ENCODE assay signal across 8 cellular contexts in the genomic region with DNA sequence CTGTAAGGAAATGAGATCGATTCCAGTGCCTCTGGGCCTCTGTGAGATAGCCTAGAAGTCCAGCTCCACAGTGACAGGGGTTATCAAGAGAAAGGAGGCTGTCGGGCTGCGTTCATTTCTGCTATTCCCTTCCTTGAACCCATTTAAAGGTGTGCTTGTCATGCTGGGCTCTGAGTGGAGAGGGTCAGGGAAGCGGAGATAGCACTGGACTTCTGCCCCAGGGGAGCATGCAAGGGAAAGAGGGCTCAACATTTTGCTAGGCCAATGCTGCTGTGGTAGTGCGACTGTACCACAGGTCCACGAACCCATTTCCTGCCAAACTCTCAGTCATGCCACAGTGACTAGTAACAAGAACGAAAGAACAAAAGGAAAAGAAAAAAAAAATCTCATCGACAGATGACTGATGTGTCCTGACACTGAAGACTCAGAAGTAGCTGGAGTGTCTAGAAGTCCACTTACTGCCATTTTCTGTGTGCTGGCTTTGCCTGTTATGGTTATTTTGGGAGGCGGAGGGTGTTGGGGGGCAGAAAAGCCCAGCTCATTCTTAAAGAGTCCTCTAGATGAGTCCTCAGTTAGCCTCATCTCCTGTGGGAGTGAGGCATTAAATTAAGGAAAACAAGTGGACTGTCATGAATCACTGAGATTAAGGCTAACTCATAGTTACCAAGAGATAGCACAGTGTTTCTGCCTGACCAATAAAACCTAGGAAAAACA. TPM values are rescaled to one million over a fixed set of nuclear protein-coding genes. Genes with fewer than 3 reads are reported as not detected.
DNase-seq lines count a peak whose midpoint lies in the region; ATAC-seq and TF ChIP-seq lines count a peak whose summit lies in the region.

No MANE protein-coding gene starts in this region.

- no peaks in the 10 kb centered on the region for H3K27me3 ChIP-seq in suprapubic skin
- H3K27me3 ChIP-seq in A673 (replicated peaks; ENCODE audit: insufficient read depth, low read depth, low read length, poor library complexity), result no peaks in the 10 kb centered on the region

- peak overlapping the region; percentile 91 to 98 (median 96) for H3K27ac Mint-ChIP-seq in immature natural killer cell

- peak overlapping the region; percentile 1 for H3K4me3 ChIP-seq in suprapubic skin
- no peak overlapping the region for H3K4me3 ChIP-seq in A673 (ENCODE audit: low read depth, low read length, poor library complexity, severe bottlenecking)

- peaks cover 57% of the 10 kb centered on the region for H3K4me1 ChIP-seq in suprapubic skin
- peaks cover 12% of the 10 kb centered on the region for H3K4me1 ChIP-seq in A673 (ENCODE audit: insufficient read depth, low read length, poor library complexity, severe bottlenecking)

- H3K36me3 Mint-ChIP-seq in immature natural killer cell, result peaks cover 9 to 21% (median 10%) of the 10 kb centered on the region in 3 donors

- CTCF ChIA-PET in A673 (lab: Charles Lee), result no interaction called here

- H3K36me3 ChIP-seq in suprapubic skin, result no peaks in the 10 kb centered on the region
- no peaks in the 10 kb centered on the region for H3K36me3 ChIP-seq in A673 (ENCODE audit: insufficient read depth, low read length, poor library complexity, severe bottlenecking)

- peaks cover 3 to 8% (median 7%) of the 10 kb centered on the region in 3 donors for H3K27me3 Mint-ChIP-seq in immature natural killer cell (ENCODE audit: low read depth in 3 of 3)

- intact Hi-C loops in A673 (cut with micrococcal nuclease; ENCODE audit: unreplicated experiment), result no loop called here

- H3K27ac ChIP-seq in suprapubic skin (peak overlapping the region; percentile 34), A673 (ENCODE audit: low read depth, low read length, poor library complexity, severe bottlenecking) (no peak overlapping the region)

- 77% methylated on average over 9 of the region's 9 CpGs for WGBS in suprapubic skin

- POLR2A ChIA-PET in A673 (lab: Charles Lee; ENCODE audit: low non-redundant PET), result no interaction called here

- peak overlapping the region; percentile 74 to 91 (median 79) for H3K4me3 Mint-ChIP-seq in immature natural killer cell

- H3K9me3 Mint-ChIP-seq in immature natural killer cell, result no peaks in the 10 kb centered on the region

- peaks cover 95 to 100% of the 10 kb centered on the region in 2 donors for H3K4me1 Mint-ChIP-seq in immature natural killer cell

- ATAC-seq in GM18520 (IDR thresholded peaks at IDR 0.05; ENCODE audit: unreplicated experiment) (peak; percentile 80), HG02981 (IDR thresholded peaks at IDR 0.05; ENCODE audit: unreplicated experiment) (peak; percentile 77)

- TF ChIP-seq POLR2A in suprapubic skin (IDR thresholded peaks at IDR 0.05), result no peak

- TF ChIP-seq CTCF in suprapubic skin (IDR thresholded peaks at IDR 0.05), result no peak
- TF ChIP-seq CTCF in A673 (conservative IDR thresholded peaks at IDR 0.05; ENCODE audit: low read depth, low read length), result no peak

- H3K9me3 ChIP-seq in suprapubic skin (no peaks in the 10 kb centered on the region), A673 (ENCODE audit: low read depth, low read length, poor library complexity, severe bottlenecking) (no peaks in the 10 kb centered on the region)

- peak; percentile 28 for DNase-seq in activated CD8-positive, alpha-beta memory T cell treated with anti-CD3 and anti-CD28 coated beads, Interleukin-2, amount 50 U/mL, for 4 hours
- DNase-seq in immature natural killer cell, result peak; percentile 73 to 79 (median 79)
- no peak for DNase-seq in suprapubic skin (ENCODE audit: low spot score in 2 of 2)
- DNase-seq in NCI-H524 (lab: John Stamatoyannopoulos, UW), result no peak
- DNase-seq in A673 (ENCODE audit: low spot score), result no peak
- no peak for DNase-seq in COR-L47 (lab: John Stamatoyannopoulos, UW)

- no peak for TF ChIP-seq EP300 in suprapubic skin (IDR thresholded peaks at IDR 0.05)

- no TSS peak for BruUV-seq in A673 (replicated peaks; lab: Mats Ljungman, UMichigan)

RNA-seq across cellular contexts. Expression of a gene that starts 8.1 kb away (rescaled TPM):
- 10 to 100 TPM; 26.2 to 73.6 (median 27.6) TPM for polyA plus RNA-seq in immature natural killer cell
- total RNA-seq in suprapubic skin, result 10 to 100 TPM; 18.3 to 29.8 (median 22.4) TPM
- 5.6 and 6.6 TPM in 2 replicates for total RNA-seq in A673 (2021)

Comparison
In these comparisons a context has a peak if more than half of its experiments do, and no peak if none do; other contexts are left out.
1. DNase-seq: peak in activated CD8-positive, alpha-beta memory T cell treated with anti-CD3 and anti-CD28 coated beads, Interleukin-2, amount 50 U/mL, for 4 hours (single experiment) and immature natural killer cell (3 of 3); none in suprapubic skin (0 of 2), NCI-H524 (0 of 2), A673 (single experiment) and COR-L47 (single experiment).